23 cellular contexts compared by ENCODE assay signal in genomic region chr7:39892361-39892760, GRCh38.
"Had no signal": no experiment of that assay in that cellular context is flagged by ENCODE, and none has a peak within 500 bp of the region (broad histone marks: within the 10 kb centered on the region; RNA-seq: fewer than 3 reads in every experiment).

No MANE protein-coding gene starts in this region.

- H3K27me3 Mint-ChIP-seq: dendritic cell treated with granulocyte-macrophage colony-stimulating factor and Interleukin-4, amounts not matched to agents 40 ng/mL and 50 ng/mL, for 4 days; stimulated activated naive CD8-positive, alpha-beta T cell treated with anti-CD3 and anti-CD28 coated beads, Interleukin-15, amount 100 ng/mL, for 72 hours had no signal

- DNase-seq: effector memory CD8-positive, alpha-beta T cell; glutamatergic neuron; immature natural killer cell; left cardiac atrium; left ventricle myocardium inferior; lower lobe of right lung; mesenchymal stem cell; naive thymus-derived CD4-positive, alpha-beta T cell; nephron progenitor cell; posterior cingulate gyrus; sigmoid colon; stimulated activated CD4-positive, alpha-beta T cell treated with anti-CD3 and anti-CD28 coated beads, Interleukin-2, amount 100 ng/mL, for 24 hours; stimulated activated CD4-positive, alpha-beta T cell treated with anti-CD3 and anti-CD28 coated beads, Interleukin-4, amount 100 ng/mL, for 4 hours; stimulated activated naive B cell treated with anti-CD40 and anti-IgM and Interleukin-4, amounts not matched to agents 10 μg/mL and 1 μg/mL and 100 μg/mL, for 72 hours; stimulated activated naive CD8-positive, alpha-beta T cell treated with anti-CD3 and anti-CD28 coated beads, Interleukin-15, amount 100 ng/mL, for 72 hours; testis had no signal

- H3K27ac Mint-ChIP-seq: dendritic cell treated with granulocyte-macrophage colony-stimulating factor and Interleukin-4, amounts not matched to agents 40 ng/mL and 50 ng/mL, for 4 days; effector memory CD8-positive, alpha-beta T cell; immature natural killer cell; naive thymus-derived CD4-positive, alpha-beta T cell; nephron progenitor cell; stimulated activated naive B cell treated with anti-CD40 and anti-IgM and Interleukin-4, amounts not matched to agents 10 μg/mL and 1 μg/mL and 100 μg/mL, for 72 hours; stimulated activated naive CD8-positive, alpha-beta T cell treated with anti-CD3 and anti-CD28 coated beads, Interleukin-15, amount 100 ng/mL, for 72 hours had no signal

- H3K4me3 ChIP-seq: esophagus muscularis mucosa, gastroesophageal sphincter, left ventricle myocardium inferior, lower lobe of right lung, right atrium auricular region, sigmoid colon, skin epidermis, testis, tibial nerve had no signal

- H3K27ac ChIP-seq: epithelial cell of prostate, esophagus muscularis mucosa, gastroesophageal sphincter, left ventricle myocardium inferior, lower lobe of right lung, right atrium auricular region, sigmoid colon, skin epidermis, testis, tibial nerve had no signal

- H3K36me3 Mint-ChIP-seq: immature natural killer cell; naive thymus-derived CD4-positive, alpha-beta T cell; stimulated activated naive B cell treated with anti-CD40 and anti-IgM and Interleukin-4, amounts not matched to agents 10 μg/mL and 1 μg/mL and 100 μg/mL, for 72 hours had no signal

- H3K4me3 Mint-ChIP-seq: dendritic cell treated with granulocyte-macrophage colony-stimulating factor and Interleukin-4, amounts not matched to agents 40 ng/mL and 50 ng/mL, for 4 days; effector memory CD8-positive, alpha-beta T cell; immature natural killer cell; naive thymus-derived CD4-positive, alpha-beta T cell; nephron progenitor cell; stimulated activated naive B cell treated with anti-CD40 and anti-IgM and Interleukin-4, amounts not matched to agents 10 μg/mL and 1 μg/mL and 100 μg/mL, for 72 hours; stimulated activated naive CD8-positive, alpha-beta T cell treated with anti-CD3 and anti-CD28 coated beads, Interleukin-15, amount 100 ng/mL, for 72 hours had no signal

- H3K36me3 ChIP-seq: esophagus muscularis mucosa, gastroesophageal sphincter, left ventricle myocardium inferior, lower lobe of right lung, right atrium auricular region, sigmoid colon, tibial nerve had no signal

- H3K4me1 Mint-ChIP-seq: immature natural killer cell; nephron progenitor cell; stimulated activated naive CD8-positive, alpha-beta T cell treated with anti-CD3 and anti-CD28 coated beads, Interleukin-15, amount 100 ng/mL, for 72 hours had no signal

- H3K4me1 ChIP-seq: left ventricle myocardium inferior, lower lobe of right lung, sigmoid colon, testis, tibial nerve had no signal

- H3K27me3 ChIP-seq: right atrium auricular region, sigmoid colon, testis, tibial nerve had no signal

- H3K9me3 Mint-ChIP-seq: dendritic cell treated with granulocyte-macrophage colony-stimulating factor and Interleukin-4, amounts not matched to agents 40 ng/mL and 50 ng/mL, for 4 days; effector memory CD8-positive, alpha-beta T cell; immature natural killer cell; naive thymus-derived CD4-positive, alpha-beta T cell; nephron progenitor cell; stimulated activated naive B cell treated with anti-CD40 and anti-IgM and Interleukin-4, amounts not matched to agents 10 μg/mL and 1 μg/mL and 100 μg/mL, for 72 hours; stimulated activated naive CD8-positive, alpha-beta T cell treated with anti-CD3 and anti-CD28 coated beads, Interleukin-15, amount 100 ng/mL, for 72 hours had no signal

- ATAC-seq: effector memory CD8-positive, alpha-beta T cell; gastroesophageal sphincter; left cardiac atrium; lower lobe of right lung; naive thymus-derived CD4-positive, alpha-beta T cell; stimulated activated naive B cell treated with anti-CD40 and anti-IgM and Interleukin-4, amounts not matched to agents 10 μg/mL and 1 μg/mL and 100 μg/mL, for 72 hours; stimulated activated naive CD8-positive, alpha-beta T cell treated with anti-CD3 and anti-CD28 coated beads, Interleukin-15, amount 100 ng/mL, for 72 hours had no signal

- H3K9me3 ChIP-seq: esophagus muscularis mucosa, gastroesophageal sphincter, left ventricle myocardium inferior, lower lobe of right lung, right atrium auricular region, sigmoid colon, testis, tibial nerve had no signal
